1 cellular context compared by ENCODE assay signal in genomic region chr22:49270595-49271368, GRCh38.
TF ChIP-seq lines count a peak whose summit lies in the region.

No MANE protein-coding gene starts in this region.

TF ChIP-seq in H1, 55 proteins besides CTCF, POLR2A, EP300 and RAD21 (continued from another document):
- TF ChIP-seq TEAD4 (IDR thresholded peaks at IDR 0.05; ENCODE audit: low read depth, low read length) = no peak
- TF ChIP-seq SP2 (IDR thresholded peaks at IDR 0.05; ENCODE audit: low read length) = no peak
